40 cellular contexts compared by ENCODE assay signal in genomic region chr9:90268613-90269012, GRCh38.
"Had no signal": no experiment of that assay in that cellular context is flagged by ENCODE, and none has a peak within 500 bp of the region (broad histone marks: within the 10 kb centered on the region; RNA-seq: fewer than 3 reads in every experiment).

No MANE protein-coding gene starts in this region.

- H3K27me3 ChIP-seq: adrenal gland, ascending aorta, body of pancreas, brain microvascular endothelial cell, cardiac muscle cell had no signal

- H3K4me3 ChIP-seq: adrenal gland, ascending aorta, body of pancreas, breast epithelium, cardiac muscle cell had no signal

- H3K36me3 Mint-ChIP-seq: activated naive CD4-positive, alpha-beta T cell treated with anti-CD3 and anti-CD28 coated beads, Interleukin-2, amount 10 ng/mL, durations not matched to agents 7 days and 5 days; activated naive CD4-positive, alpha-beta T cell treated with anti-CD3 and anti-CD28 coated beads, Interleukin-2, amount 50 U/mL, for 24 hours; activated naive CD4-positive, alpha-beta T cell treated with anti-CD3 and anti-CD28 coated beads, Interleukin-2, amount 50 U/mL, for 72 hours; activated naive CD8-positive, alpha-beta T cell; activated naive CD8-positive, alpha-beta T cell treated with anti-CD3 and anti-CD28 coated beads for 36 hours; activated naive CD8-positive, alpha-beta T cell treated with anti-CD3 and anti-CD28 coated beads, Interleukin-2, amount 10 ng/mL, durations not matched to agents 7 days and 5 days; brain had no signal

- DNase-seq: activated effector memory CD4-positive, alpha-beta T cell treated with anti-CD3 and anti-CD28 coated beads, Interleukin-2, amount 50 U/mL, for 16 hours; activated effector memory CD4-positive, alpha-beta T cell treated with Interleukin-2 at 50 U/mL for 16 hours; activated gamma-delta T cell; activated gamma-delta T cell treated with Interleukin-2 at 50 U/mL for 16 hours; activated naive CD4-positive, alpha-beta T cell; activated naive CD4-positive, alpha-beta T cell treated with anti-CD3 and anti-CD28 coated beads for 36 hours; activated naive CD4-positive, alpha-beta T cell treated with anti-CD3 and anti-CD28 coated beads, Interleukin-2, amount 10 ng/mL, durations not matched to agents 7 days and 5 days; activated naive CD4-positive, alpha-beta T cell treated with anti-CD3 and anti-CD28 coated beads, Interleukin-2, amount 50 U/mL, for 16 hours; activated naive CD4-positive, alpha-beta T cell treated with Interleukin-2 at 50 U/mL for 16 hours; activated naive CD8-positive, alpha-beta T cell treated with anti-CD3 and anti-CD28 coated beads for 36 hours; activated naive CD8-positive, alpha-beta T cell treated with anti-CD3 and anti-CD28 coated beads, Interleukin-2, amount 10 ng/mL, durations not matched to agents 7 days and 5 days; activated naive CD8-positive, alpha-beta T cell treated with anti-CD3 and anti-CD28 coated beads, Interleukin-2, amount 50 U/mL, for 24 hours; activated T-cell treated with anti-CD3 and anti-CD28 coated beads, Interleukin-2, amount 50 U/mL, for 1 hour; activated T-cell treated with anti-CD3 and anti-CD28 coated beads, Interleukin-2, amount 50 U/mL, for 24 hours; activated T-cell treated with anti-CD3 and anti-CD28 coated beads, Interleukin-2, amount 50 U/mL, for 4 hours; activated T-cell treated with anti-CD3 and anti-CD28 coated beads, Interleukin-2, amount 50 U/mL, for 48 hours; activated T-cell treated with anti-CD3 and anti-CD28 coated beads, Interleukin-2, amount 50 U/mL, for 72 hours; adrenal gland; amniotic stem cell; amygdala; anterior cingulate cortex; aorta; body of pancreas; brain microvascular endothelial cell; caudate nucleus; central memory CD4-positive, alpha-beta T cell; cerebellar nuclear complex had no signal

- H3K4me1 ChIP-seq: adrenal gland, ascending aorta, breast epithelium had no signal

- H3K27ac ChIP-seq: adrenal gland, ascending aorta, body of pancreas, brain microvascular endothelial cell, breast epithelium, cardiac muscle cell had no signal

- H3K9me3 Mint-ChIP-seq: activated naive CD4-positive, alpha-beta T cell treated with anti-CD3 and anti-CD28 coated beads for 36 hours; activated naive CD4-positive, alpha-beta T cell treated with anti-CD3 and anti-CD28 coated beads, Interleukin-2, amount 10 ng/mL, durations not matched to agents 7 days and 5 days; activated naive CD4-positive, alpha-beta T cell treated with anti-CD3 and anti-CD28 coated beads, Interleukin-2, amount 50 U/mL, for 24 hours; activated naive CD4-positive, alpha-beta T cell treated with anti-CD3 and anti-CD28 coated beads, Interleukin-2, amount 50 U/mL, for 72 hours; activated naive CD8-positive, alpha-beta T cell treated with anti-CD3 and anti-CD28 coated beads for 36 hours; activated naive CD8-positive, alpha-beta T cell treated with anti-CD3 and anti-CD28 coated beads, Interleukin-2, amount 10 ng/mL, durations not matched to agents 7 days and 5 days; activated naive CD8-positive, alpha-beta T cell treated with anti-CD3 and anti-CD28 coated beads, Interleukin-2, amount 50 U/mL, for 24 hours; activated T-cell treated with anti-CD3 and anti-CD28 coated beads, Interleukin-2, amount 50 U/mL, for 24 hours; activated T-cell treated with anti-CD3 and anti-CD28 coated beads, Interleukin-2, amount 50 U/mL, for 4 hours; activated T-cell treated with anti-CD3 and anti-CD28 coated beads, Interleukin-2, amount 50 U/mL, for 72 hours; activated T-helper 1 cell treated with anti-CD3 and anti-CD28 coated beads, Interleukin-12 subunit alpha, Interleukin-12 subunit beta, Interleukin-2, Interleukin-4 antibody, amounts not matched to agents 30 ng/mL and 10 ng/mL and 1 ng/mL, durations not matched to agents 14 hours and 24 hours and 36 hours; activated T-helper 17 cell treated with anti-CD3 and anti-CD28 coated beads, Interleukin-2, amount 50 U/mL, for 72 hours; activated T-helper 2 cell treated with anti-CD3 and anti-CD28 coated beads, Interferon-gamma antibody, Interleukin-2, Interleukin-4, amounts not matched to agents 10 μg/mL and 5 μg/mL and 100 μg/mL, durations not matched to agents 14 hours and 24 hours and 36 hours; central memory CD8-positive, alpha-beta T cell had no signal

- FAIRE-seq: astrocyte, bronchial epithelial cell had no signal

- H3K36me3 ChIP-seq: adrenal gland, ascending aorta, brain microvascular endothelial cell, breast epithelium, cardiac muscle cell had no signal

- H3K4me1 Mint-ChIP-seq: activated naive CD4-positive, alpha-beta T cell treated with anti-CD3 and anti-CD28 coated beads, Interleukin-2, amount 10 ng/mL, durations not matched to agents 7 days and 5 days; activated naive CD4-positive, alpha-beta T cell treated with anti-CD3 and anti-CD28 coated beads, Interleukin-2, amount 50 U/mL, for 24 hours; activated naive CD8-positive, alpha-beta T cell treated with anti-CD3 and anti-CD28 coated beads for 36 hours; activated naive CD8-positive, alpha-beta T cell treated with anti-CD3 and anti-CD28 coated beads, Interleukin-2, amount 10 ng/mL, durations not matched to agents 7 days and 5 days; activated naive CD8-positive, alpha-beta T cell treated with anti-CD3 and anti-CD28 coated beads, Interleukin-2, amount 50 U/mL, for 24 hours; activated T-helper 17 cell treated with anti-CD3 and anti-CD28 coated beads, Interleukin-2, amount 50 U/mL, for 72 hours; central memory CD8-positive, alpha-beta T cell had no signal

- H3K9me3 ChIP-seq: adrenal gland, ascending aorta, body of pancreas, breast epithelium had no signal

- H3K4me3 Mint-ChIP-seq: activated naive CD4-positive, alpha-beta T cell treated with anti-CD3 and anti-CD28 coated beads for 36 hours; activated naive CD4-positive, alpha-beta T cell treated with anti-CD3 and anti-CD28 coated beads, Interleukin-2, amount 10 ng/mL, durations not matched to agents 7 days and 5 days; activated naive CD4-positive, alpha-beta T cell treated with anti-CD3 and anti-CD28 coated beads, Interleukin-2, amount 50 U/mL, for 24 hours; activated naive CD8-positive, alpha-beta T cell; activated naive CD8-positive, alpha-beta T cell treated with anti-CD3 and anti-CD28 coated beads for 36 hours; activated naive CD8-positive, alpha-beta T cell treated with anti-CD3 and anti-CD28 coated beads, Interleukin-2, amount 10 ng/mL, durations not matched to agents 7 days and 5 days; activated naive CD8-positive, alpha-beta T cell treated with anti-CD3 and anti-CD28 coated beads, Interleukin-2, amount 50 U/mL, for 24 hours; activated T-cell treated with anti-CD3 and anti-CD28 coated beads, Interleukin-2, amount 50 U/mL, for 24 hours; activated T-cell treated with anti-CD3 and anti-CD28 coated beads, Interleukin-2, amount 50 U/mL, for 4 hours; activated T-cell treated with anti-CD3 and anti-CD28 coated beads, Interleukin-2, amount 50 U/mL, for 72 hours; activated T-helper 1 cell treated with anti-CD3 and anti-CD28 coated beads, Interleukin-12 subunit alpha, Interleukin-12 subunit beta, Interleukin-2, Interleukin-4 antibody, amounts not matched to agents 30 ng/mL and 10 ng/mL and 1 ng/mL, durations not matched to agents 14 hours and 24 hours and 36 hours; activated T-helper 17 cell treated with anti-CD3 and anti-CD28 coated beads, Interleukin-2, amount 50 U/mL, for 72 hours; brain; central memory CD8-positive, alpha-beta T cell had no signal

- ATAC-seq: activated naive CD4-positive, alpha-beta T cell treated with anti-CD3 and anti-CD28 coated beads, Interleukin-2, amount 50 U/mL, for 72 hours; activated naive CD8-positive, alpha-beta T cell treated with anti-CD3 and anti-CD28 coated beads, Interleukin-2, amount 50 U/mL, for 24 hours; activated T-cell treated with anti-CD3 and anti-CD28 coated beads, Interleukin-2, amount 50 U/mL, for 4 hours; activated T-cell treated with anti-CD3 and anti-CD28 coated beads, Interleukin-2, amount 50 U/mL, for 72 hours; activated T-helper 17 cell treated with anti-CD3 and anti-CD28 coated beads, Interleukin-2, amount 50 U/mL, for 72 hours; body of pancreas had no signal

- H3K27ac Mint-ChIP-seq: activated naive CD4-positive, alpha-beta T cell treated with anti-CD3 and anti-CD28 coated beads for 36 hours; activated naive CD4-positive, alpha-beta T cell treated with anti-CD3 and anti-CD28 coated beads, Interleukin-2, amount 10 ng/mL, durations not matched to agents 7 days and 5 days; activated naive CD4-positive, alpha-beta T cell treated with anti-CD3 and anti-CD28 coated beads, Interleukin-2, amount 50 U/mL, for 24 hours; activated naive CD4-positive, alpha-beta T cell treated with anti-CD3 and anti-CD28 coated beads, Interleukin-2, amount 50 U/mL, for 72 hours; activated naive CD8-positive, alpha-beta T cell; activated naive CD8-positive, alpha-beta T cell treated with anti-CD3 and anti-CD28 coated beads for 36 hours; activated naive CD8-positive, alpha-beta T cell treated with anti-CD3 and anti-CD28 coated beads, Interleukin-2, amount 10 ng/mL, durations not matched to agents 7 days and 5 days; activated naive CD8-positive, alpha-beta T cell treated with anti-CD3 and anti-CD28 coated beads, Interleukin-2, amount 50 U/mL, for 24 hours; activated T-cell treated with anti-CD3 and anti-CD28 coated beads, Interleukin-2, amount 50 U/mL, for 24 hours; activated T-cell treated with anti-CD3 and anti-CD28 coated beads, Interleukin-2, amount 50 U/mL, for 72 hours; activated T-helper 17 cell treated with anti-CD3 and anti-CD28 coated beads, Interleukin-2, amount 50 U/mL, for 72 hours; activated T-helper 2 cell treated with anti-CD3 and anti-CD28 coated beads, Interferon-gamma antibody, Interleukin-2, Interleukin-4, amounts not matched to agents 10 μg/mL and 5 μg/mL and 100 μg/mL, durations not matched to agents 14 hours and 24 hours and 36 hours; brain had no signal
